Comparison of ENCODE assay signal across 1 cellular context in genomic region chr21:36073181-36073580, GRCh38.
TF ChIP-seq lines count a peak whose summit lies in the region.

No MANE protein-coding gene starts in this region.

TF ChIP-seq in HepG2, 621 proteins besides CTCF, POLR2A, EP300 and RAD21 (continued from another document and continues in another):
- TF ChIP-seq, protein P1, sequence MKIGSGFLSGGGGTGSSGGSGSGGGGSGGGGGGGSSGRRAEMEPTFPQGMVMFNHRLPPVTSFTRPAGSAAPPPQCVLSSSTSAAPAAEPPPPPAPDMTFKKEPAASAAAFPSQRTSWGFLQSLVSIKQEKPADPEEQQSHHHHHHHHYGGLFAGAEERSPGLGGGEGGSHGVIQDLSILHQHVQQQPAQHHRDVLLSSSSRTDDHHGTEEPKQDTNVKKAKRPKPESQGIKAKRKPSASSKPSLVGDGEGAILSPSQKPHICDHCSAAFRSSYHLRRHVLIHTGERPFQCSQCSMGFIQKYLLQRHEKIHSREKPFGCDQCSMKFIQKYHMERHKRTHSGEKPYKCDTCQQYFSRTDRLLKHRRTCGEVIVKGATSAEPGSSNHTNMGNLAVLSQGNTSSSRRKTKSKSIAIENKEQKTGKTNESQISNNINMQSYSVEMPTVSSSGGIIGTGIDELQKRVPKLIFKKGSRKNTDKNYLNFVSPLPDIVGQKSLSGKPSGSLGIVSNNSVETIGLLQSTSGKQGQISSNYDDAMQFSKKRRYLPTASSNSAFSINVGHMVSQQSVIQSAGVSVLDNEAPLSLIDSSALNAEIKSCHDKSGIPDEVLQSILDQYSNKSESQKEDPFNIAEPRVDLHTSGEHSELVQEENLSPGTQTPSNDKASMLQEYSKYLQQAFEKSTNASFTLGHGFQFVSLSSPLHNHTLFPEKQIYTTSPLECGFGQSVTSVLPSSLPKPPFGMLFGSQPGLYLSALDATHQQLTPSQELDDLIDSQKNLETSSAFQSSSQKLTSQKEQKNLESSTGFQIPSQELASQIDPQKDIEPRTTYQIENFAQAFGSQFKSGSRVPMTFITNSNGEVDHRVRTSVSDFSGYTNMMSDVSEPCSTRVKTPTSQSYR (CRISPR knock-in tag; IDR thresholded peaks at IDR 0.05; ENCODE audit: borderline replicate concordance): 0 out of 2 replicates have a peak, but pooled peaks have one; percentile 31
- peak; percentile 68; the same call in 1 of the 2 replicates for TF ChIP-seq SKIL (CRISPR knock-in tag; IDR thresholded peaks at IDR 0.05; ENCODE audit: borderline replicate concordance)
- TF ChIP-seq, protein P2, sequence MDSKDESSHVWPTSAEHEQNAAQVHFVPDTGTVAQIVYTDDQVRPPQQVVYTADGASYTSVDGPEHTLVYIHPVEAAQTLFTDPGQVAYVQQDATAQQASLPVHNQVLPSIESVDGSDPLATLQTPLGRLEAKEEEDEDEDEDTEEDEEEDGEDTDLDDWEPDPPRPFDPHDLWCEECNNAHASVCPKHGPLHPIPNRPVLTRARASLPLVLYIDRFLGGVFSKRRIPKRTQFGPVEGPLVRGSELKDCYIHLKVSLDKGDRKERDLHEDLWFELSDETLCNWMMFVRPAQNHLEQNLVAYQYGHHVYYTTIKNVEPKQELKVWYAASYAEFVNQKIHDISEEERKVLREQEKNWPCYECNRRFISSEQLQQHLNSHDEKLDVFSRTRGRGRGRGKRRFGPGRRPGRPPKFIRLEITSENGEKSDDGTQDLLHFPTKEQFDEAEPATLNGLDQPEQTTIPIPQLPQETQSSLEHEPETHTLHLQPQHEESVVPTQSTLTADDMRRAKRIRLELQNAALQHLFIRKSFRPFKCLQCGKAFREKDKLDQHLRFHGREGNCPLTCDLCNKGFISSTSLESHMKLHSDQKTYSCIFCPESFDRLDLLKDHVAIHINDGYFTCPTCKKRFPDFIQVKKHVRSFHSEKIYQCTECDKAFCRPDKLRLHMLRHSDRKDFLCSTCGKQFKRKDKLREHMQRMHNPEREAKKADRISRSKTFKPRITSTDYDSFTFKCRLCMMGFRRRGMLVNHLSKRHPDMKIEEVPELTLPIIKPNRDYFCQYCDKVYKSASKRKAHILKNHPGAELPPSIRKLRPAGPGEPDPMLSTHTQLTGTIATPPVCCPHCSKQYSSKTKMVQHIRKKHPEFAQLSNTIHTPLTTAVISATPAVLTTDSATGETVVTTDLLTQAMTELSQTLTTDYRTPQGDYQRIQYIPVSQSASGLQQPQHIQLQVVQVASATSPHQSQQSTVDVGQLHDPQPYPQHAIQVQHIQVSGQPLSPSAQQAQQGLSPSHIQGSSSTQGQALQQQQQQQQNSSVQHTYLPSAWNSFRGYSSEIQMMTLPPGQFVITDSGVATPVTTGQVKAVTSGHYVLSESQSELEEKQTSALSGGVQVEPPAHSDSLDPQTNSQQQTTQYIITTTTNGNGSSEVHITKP (CRISPR knock-in tag; IDR thresholded peaks at IDR 0.05; ENCODE audit: low read depth): peak; percentile 76; the same call in 1 of the 2 replicates
- TF ChIP-seq SP2 (CRISPR knock-in tag; IDR thresholded peaks at IDR 0.05): no peak
- TF ChIP-seq ZMYM3 (CRISPR knock-in tag; IDR thresholded peaks at IDR 0.05): peak; percentile 61; the same call in 1 of the 2 replicates
- TF ChIP-seq NCOA1 (CRISPR knock-in tag; IDR thresholded peaks at IDR 0.05): 0 out of 2 replicates have a peak, but pooled peaks have one; percentile 36
- peak; percentile 68 for TF ChIP-seq SKI (IDR thresholded peaks at IDR 0.05; ENCODE audit: partially characterized antibody)
- TF ChIP-seq ZC3H4 (CRISPR knock-in tag; IDR thresholded peaks at IDR 0.05; ENCODE audit: borderline replicate concordance): no peak
- TF ChIP-seq, protein P3, sequence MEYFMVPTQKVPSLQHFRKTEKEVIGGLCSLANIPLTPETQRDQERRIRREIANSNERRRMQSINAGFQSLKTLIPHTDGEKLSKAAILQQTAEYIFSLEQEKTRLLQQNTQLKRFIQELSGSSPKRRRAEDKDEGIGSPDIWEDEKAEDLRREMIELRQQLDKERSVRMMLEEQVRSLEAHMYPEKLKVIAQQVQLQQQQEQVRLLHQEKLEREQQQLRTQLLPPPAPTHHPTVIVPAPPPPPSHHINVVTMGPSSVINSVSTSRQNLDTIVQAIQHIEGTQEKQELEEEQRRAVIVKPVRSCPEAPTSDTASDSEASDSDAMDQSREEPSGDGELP (IDR thresholded peaks at IDR 0.05; ENCODE audit: borderline replicate concordance, low read depth): peak; percentile 57; the same call in 1 of the 2 replicates
- no peak for TF ChIP-seq ZNF557 (CRISPR knock-in tag; IDR thresholded peaks at IDR 0.05)
- TF ChIP-seq, protein P4, sequence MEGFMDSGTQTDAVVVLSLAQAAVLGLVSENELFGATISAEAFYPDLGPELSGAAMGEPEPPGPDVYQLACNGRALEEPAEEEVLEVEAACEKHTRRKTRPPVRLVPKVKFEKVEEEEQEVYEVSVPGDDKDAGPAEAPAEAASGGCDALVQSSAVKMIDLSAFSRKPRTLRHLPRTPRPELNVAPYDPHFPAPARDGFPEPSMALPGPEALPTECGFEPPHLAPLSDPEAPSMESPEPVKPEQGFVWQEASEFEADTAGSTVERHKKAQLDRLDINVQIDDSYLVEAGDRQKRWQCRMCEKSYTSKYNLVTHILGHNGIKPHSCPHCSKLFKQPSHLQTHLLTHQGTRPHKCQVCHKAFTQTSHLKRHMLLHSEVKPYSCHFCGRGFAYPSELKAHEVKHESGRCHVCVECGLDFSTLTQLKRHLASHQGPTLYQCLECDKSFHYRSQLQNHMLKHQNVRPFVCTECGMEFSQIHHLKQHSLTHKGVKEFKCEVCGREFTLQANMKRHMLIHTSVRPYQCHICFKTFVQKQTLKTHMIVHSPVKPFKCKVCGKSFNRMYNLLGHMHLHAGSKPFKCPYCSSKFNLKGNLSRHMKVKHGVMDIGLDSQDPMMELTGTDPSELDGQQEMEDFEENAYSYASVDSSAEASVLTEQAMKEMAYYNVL (CRISPR knock-in tag; IDR thresholded peaks at IDR 0.05; ENCODE audit: borderline replicate concordance): no peak
- TF ChIP-seq, protein P5, sequence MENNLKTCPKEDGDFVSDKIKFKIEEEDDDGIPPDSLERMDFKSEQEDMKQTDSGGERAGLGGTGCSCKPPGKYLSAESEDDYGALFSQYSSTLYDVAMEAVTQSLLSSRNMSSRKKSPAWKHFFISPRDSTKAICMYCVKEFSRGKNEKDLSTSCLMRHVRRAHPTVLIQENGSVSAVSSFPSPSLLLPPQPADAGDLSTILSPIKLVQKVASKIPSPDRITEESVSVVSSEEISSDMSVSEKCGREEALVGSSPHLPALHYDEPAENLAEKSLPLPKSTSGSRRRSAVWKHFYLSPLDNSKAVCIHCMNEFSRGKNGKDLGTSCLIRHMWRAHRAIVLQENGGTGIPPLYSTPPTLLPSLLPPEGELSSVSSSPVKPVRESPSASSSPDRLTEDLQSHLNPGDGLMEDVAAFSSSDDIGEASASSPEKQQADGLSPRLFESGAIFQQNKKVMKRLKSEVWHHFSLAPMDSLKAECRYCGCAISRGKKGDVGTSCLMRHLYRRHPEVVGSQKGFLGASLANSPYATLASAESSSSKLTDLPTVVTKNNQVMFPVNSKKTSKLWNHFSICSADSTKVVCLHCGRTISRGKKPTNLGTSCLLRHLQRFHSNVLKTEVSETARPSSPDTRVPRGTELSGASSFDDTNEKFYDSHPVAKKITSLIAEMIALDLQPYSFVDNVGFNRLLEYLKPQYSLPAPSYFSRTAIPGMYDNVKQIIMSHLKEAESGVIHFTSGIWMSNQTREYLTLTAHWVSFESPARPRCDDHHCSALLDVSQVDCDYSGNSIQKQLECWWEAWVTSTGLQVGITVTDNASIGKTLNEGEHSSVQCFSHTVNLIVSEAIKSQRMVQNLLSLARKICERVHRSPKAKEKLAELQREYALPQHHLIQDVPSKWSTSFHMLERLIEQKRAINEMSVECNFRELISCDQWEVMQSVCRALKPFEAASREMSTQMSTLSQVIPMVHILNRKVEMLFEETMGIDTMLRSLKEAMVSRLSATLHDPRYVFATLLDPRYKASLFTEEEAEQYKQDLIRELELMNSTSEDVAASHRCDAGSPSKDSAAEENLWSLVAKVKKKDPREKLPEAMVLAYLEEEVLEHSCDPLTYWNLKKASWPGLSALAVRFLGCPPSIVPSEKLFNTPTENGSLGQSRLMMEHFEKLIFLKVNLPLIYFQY (CRISPR knock-in tag; IDR thresholded peaks at IDR 0.05; ENCODE audit: borderline replicate concordance): peak; percentile 35; the same call in 1 of the 2 replicates
- no peak for TF ChIP-seq YEATS2 (CRISPR knock-in tag; IDR thresholded peaks at IDR 0.05; ENCODE audit: borderline replicate concordance)
- TF ChIP-seq ATF1 (CRISPR knock-in tag; IDR thresholded peaks at IDR 0.05): 0 out of 2 replicates have a peak, but pooled peaks have one; percentile 26
- TF ChIP-seq FOXJ3 (CRISPR knock-in tag; IDR thresholded peaks at IDR 0.05; ENCODE audit: borderline replicate concordance): peak; percentile 63; the same call in 1 of the 2 replicates
- TF ChIP-seq SOX13 (IDR thresholded peaks at IDR 0.05): peak; percentile 83
- peak in 1 of 2 experiments; percentile 98; a peak in 2 of 4 replicates for TF ChIP-seq SOX13 (CRISPR knock-in tag; conservative IDR thresholded peaks at IDR 0.05 in 1 of 2, IDR thresholded peaks at IDR 0.05 in 1 of 2)
- TF ChIP-seq GFI1 (CRISPR knock-in tag; IDR thresholded peaks at IDR 0.05; ENCODE audit: borderline replicate concordance): peak; percentile 53; the same call in 1 of the 2 replicates
- TF ChIP-seq SP5 (CRISPR knock-in tag; IDR thresholded peaks at IDR 0.05; ENCODE audit: borderline replicate concordance, low read depth): peak; percentile 47; the same call in 1 of the 2 replicates
- TF ChIP-seq, protein P6, sequence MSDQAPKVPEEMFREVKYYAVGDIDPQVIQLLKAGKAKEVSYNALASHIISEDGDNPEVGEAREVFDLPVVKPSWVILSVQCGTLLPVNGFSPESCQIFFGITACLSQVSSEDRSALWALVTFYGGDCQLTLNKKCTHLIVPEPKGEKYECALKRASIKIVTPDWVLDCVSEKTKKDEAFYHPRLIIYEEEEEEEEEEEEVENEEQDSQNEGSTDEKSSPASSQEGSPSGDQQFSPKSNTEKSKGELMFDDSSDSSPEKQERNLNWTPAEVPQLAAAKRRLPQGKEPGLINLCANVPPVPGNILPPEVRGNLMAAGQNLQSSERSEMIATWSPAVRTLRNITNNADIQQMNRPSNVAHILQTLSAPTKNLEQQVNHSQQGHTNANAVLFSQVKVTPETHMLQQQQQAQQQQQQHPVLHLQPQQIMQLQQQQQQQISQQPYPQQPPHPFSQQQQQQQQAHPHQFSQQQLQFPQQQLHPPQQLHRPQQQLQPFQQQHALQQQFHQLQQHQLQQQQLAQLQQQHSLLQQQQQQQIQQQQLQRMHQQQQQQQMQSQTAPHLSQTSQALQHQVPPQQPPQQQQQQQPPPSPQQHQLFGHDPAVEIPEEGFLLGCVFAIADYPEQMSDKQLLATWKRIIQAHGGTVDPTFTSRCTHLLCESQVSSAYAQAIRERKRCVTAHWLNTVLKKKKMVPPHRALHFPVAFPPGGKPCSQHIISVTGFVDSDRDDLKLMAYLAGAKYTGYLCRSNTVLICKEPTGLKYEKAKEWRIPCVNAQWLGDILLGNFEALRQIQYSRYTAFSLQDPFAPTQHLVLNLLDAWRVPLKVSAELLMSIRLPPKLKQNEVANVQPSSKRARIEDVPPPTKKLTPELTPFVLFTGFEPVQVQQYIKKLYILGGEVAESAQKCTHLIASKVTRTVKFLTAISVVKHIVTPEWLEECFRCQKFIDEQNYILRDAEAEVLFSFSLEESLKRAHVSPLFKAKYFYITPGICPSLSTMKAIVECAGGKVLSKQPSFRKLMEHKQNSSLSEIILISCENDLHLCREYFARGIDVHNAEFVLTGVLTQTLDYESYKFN (CRISPR knock-in tag; conservative IDR thresholded peaks at IDR 0.05): peak; percentile 77
- TF ChIP-seq ZNF878 (CRISPR knock-in tag; IDR thresholded peaks at IDR 0.05): peak; percentile 89
- TF ChIP-seq MAF1 (CRISPR knock-in tag; IDR thresholded peaks at IDR 0.05; ENCODE audit: borderline replicate concordance): no peak
- TF ChIP-seq, protein P7, sequence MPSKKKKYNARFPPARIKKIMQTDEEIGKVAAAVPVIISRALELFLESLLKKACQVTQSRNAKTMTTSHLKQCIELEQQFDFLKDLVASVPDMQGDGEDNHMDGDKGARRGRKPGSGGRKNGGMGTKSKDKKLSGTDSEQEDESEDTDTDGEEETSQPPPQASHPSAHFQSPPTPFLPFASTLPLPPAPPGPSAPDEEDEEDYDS (CRISPR knock-in tag; IDR thresholded peaks at IDR 0.05): no peak
- TF ChIP-seq MTA1 (CRISPR knock-in tag; IDR thresholded peaks at IDR 0.05; ENCODE audit: borderline replicate concordance): no peak
- TF ChIP-seq SOX5 (CRISPR knock-in tag; IDR thresholded peaks at IDR 0.05; ENCODE audit: borderline replicate concordance): peak; percentile 96
- peak; percentile 26; the same call in 1 of the 2 replicates for TF ChIP-seq HNF4A (CRISPR knock-in tag; IDR thresholded peaks at IDR 0.05)
- TF ChIP-seq, protein P8, sequence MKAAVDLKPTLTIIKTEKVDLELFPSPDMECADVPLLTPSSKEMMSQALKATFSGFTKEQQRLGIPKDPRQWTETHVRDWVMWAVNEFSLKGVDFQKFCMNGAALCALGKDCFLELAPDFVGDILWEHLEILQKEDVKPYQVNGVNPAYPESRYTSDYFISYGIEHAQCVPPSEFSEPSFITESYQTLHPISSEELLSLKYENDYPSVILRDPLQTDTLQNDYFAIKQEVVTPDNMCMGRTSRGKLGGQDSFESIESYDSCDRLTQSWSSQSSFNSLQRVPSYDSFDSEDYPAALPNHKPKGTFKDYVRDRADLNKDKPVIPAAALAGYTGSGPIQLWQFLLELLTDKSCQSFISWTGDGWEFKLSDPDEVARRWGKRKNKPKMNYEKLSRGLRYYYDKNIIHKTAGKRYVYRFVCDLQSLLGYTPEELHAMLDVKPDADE (CRISPR knock-in tag; IDR thresholded peaks at IDR 0.05): no peak
- TF ChIP-seq RBM39 (IDR thresholded peaks at IDR 0.05; ENCODE audit: low read depth, low read length, poor library complexity, severe bottlenecking): no peak
- no peak for TF ChIP-seq ZNF547 (CRISPR knock-in tag; IDR thresholded peaks at IDR 0.05)
- TF ChIP-seq HOXA3 (CRISPR knock-in tag; IDR thresholded peaks at IDR 0.05): peak; percentile 17; the same call in 1 of the 2 replicates
- no peak for TF ChIP-seq RFX3 (CRISPR knock-in tag; IDR thresholded peaks at IDR 0.05)
- peak; percentile 68 for TF ChIP-seq TEAD3 (CRISPR knock-in tag; optimal IDR thresholded peaks at IDR 0.05; ENCODE audit: borderline replicate concordance)
- TF ChIP-seq FOXO1 (CRISPR knock-in tag; IDR thresholded peaks at IDR 0.05): peak; percentile 78; the same call in 1 of the 2 replicates
- peak; percentile 81 for TF ChIP-seq FOXA3 (CRISPR knock-in tag; IDR thresholded peaks at IDR 0.05)
- TF ChIP-seq ZNF124 (CRISPR knock-in tag; IDR thresholded peaks at IDR 0.05): no peak
- no peak for TF ChIP-seq MXD1 (CRISPR knock-in tag; IDR thresholded peaks at IDR 0.05)
